8 cellular contexts compared by ENCODE assay signal in genomic region chr19:11587973-11588631, GRCh38. TPM values are rescaled to one million over a fixed set of nuclear protein-coding genes. Genes with fewer than 3 reads are reported as not detected.
A peak's percentile ranks its signal among the peaks of the same experiment; 100 is the strongest.
DNase-seq lines count a peak whose midpoint lies in the region; ATAC-seq, FAIRE-seq and TF ChIP-seq lines count a peak whose summit lies in the region.

No MANE protein-coding gene starts in this region.

- WGBS in small intestine, 3 donors: 25 to 63% (median 38%) methylated on average over 13 of the region's 13 CpGs

- H4K20me1 ChIP-seq in OCI-LY1 (ENCODE audit: insufficient read depth, low read length) (no peaks in the 10 kb centered on the region), fibroblast of lung (ENCODE audit: control insufficient read depth, extremely low read depth, insufficient read depth, low read length) (no peaks in the 10 kb centered on the region)

- H3K27me3 Mint-ChIP-seq in activated CD4-positive, alpha-beta T cell treated with anti-CD3 and anti-CD28 coated beads for 36 hours: no peaks in the 10 kb centered on the region

- H3F3A ChIP-seq in OCI-LY1 (ENCODE audit: insufficient read depth, low read length): no peaks in the 10 kb centered on the region

- H3K9ac ChIP-seq in OCI-LY1 (ENCODE audit: low read length): no peak overlapping the region
- H3K9ac ChIP-seq in fibroblast of lung (ENCODE audit: insufficient read depth, low read length): no peak overlapping the region

- POLR2A ChIA-PET in activated CD4-positive, alpha-beta T cell treated with anti-CD3 and anti-CD28 coated beads for 36 hours (lab: Charles Lee): no interaction called here

- no peak overlapping the region for H3K27ac ChIP-seq in OCI-LY1 (ENCODE audit: low read depth, low read length, poor library complexity, severe bottlenecking)
- H3K27ac ChIP-seq in fibroblast of lung (ENCODE audit: insufficient read depth, low read length): no peak overlapping the region
- H3K27ac ChIP-seq in small intestine (ENCODE audit: low read depth in 1 of 2, low read length in 1 of 2): no peak overlapping the region

- H3K27me3 ChIP-seq in OCI-LY1 (ENCODE audit: insufficient read depth, low read length) (peaks cover 8% of the 10 kb centered on the region; the same call in 1 of the 2 replicates), fibroblast of lung (ENCODE audit: control insufficient read depth, insufficient read depth, low read length) (no peaks in the 10 kb centered on the region), small intestine (ENCODE audit: control insufficient read depth in 2 of 2, insufficient read depth in 2 of 2, low read length in 2 of 2) (no peaks in the 10 kb centered on the region)

- H3K4me1 Mint-ChIP-seq in activated CD4-positive, alpha-beta T cell treated with anti-CD3 and anti-CD28 coated beads for 36 hours: peaks cover 3% of the 10 kb centered on the region
- H3K4me1 Mint-ChIP-seq in stimulated activated effector memory CD8-positive, alpha-beta T cell treated with anti-CD3 and anti-CD28 coated beads, Interleukin-12 subunit alpha, Interleukin-12 subunit beta, amount 100 ng/mL, for 72 hours: peaks cover 12% of the 10 kb centered on the region

- H3K36me3 Mint-ChIP-seq in activated CD4-positive, alpha-beta T cell treated with anti-CD3 and anti-CD28 coated beads for 36 hours (ENCODE audit: low read depth): no peaks in the 10 kb centered on the region
- H3K36me3 Mint-ChIP-seq in stimulated activated effector memory CD8-positive, alpha-beta T cell treated with anti-CD3 and anti-CD28 coated beads, Interleukin-12 subunit alpha, Interleukin-12 subunit beta, amount 100 ng/mL, for 72 hours: no peaks in the 10 kb centered on the region

- H3K4me2 ChIP-seq in OCI-LY1 (ENCODE audit: low read length) (peak overlapping the region; percentile 37; the same call in 1 of the 2 replicates), fibroblast of lung (ENCODE audit: extremely low read depth, insufficient read depth, low read length) (peak overlapping the region; percentile 73)

- FAIRE-seq in small intestine (lab: Jason Lieb, UNC): no peak

- no peak overlapping the region for H3K4me3 Mint-ChIP-seq in activated CD4-positive, alpha-beta T cell treated with anti-CD3 and anti-CD28 coated beads for 36 hours
- no peak overlapping the region for H3K4me3 Mint-ChIP-seq in stimulated activated effector memory CD8-positive, alpha-beta T cell treated with anti-CD3 and anti-CD28 coated beads, Interleukin-12 subunit alpha, Interleukin-12 subunit beta, amount 100 ng/mL, for 72 hours

- no peaks in the 10 kb centered on the region for H3K9me3 Mint-ChIP-seq in activated CD4-positive, alpha-beta T cell treated with anti-CD3 and anti-CD28 coated beads for 36 hours (ENCODE audit: low read depth)
- H3K9me3 Mint-ChIP-seq in stimulated activated effector memory CD8-positive, alpha-beta T cell treated with anti-CD3 and anti-CD28 coated beads, Interleukin-12 subunit alpha, Interleukin-12 subunit beta, amount 100 ng/mL, for 72 hours: no peaks in the 10 kb centered on the region

- CTCF ChIA-PET in activated CD4-positive, alpha-beta T cell treated with anti-CD3 and anti-CD28 coated beads for 36 hours (lab: Charles Lee): interaction anchor here (0.6 to 1.8 kb wide), 4 partner anchors 28 to 322 kb away, joined by 4 to 9 read pairs (median 5); partner anchors contain the start of gene ELOF1

- H3K4me1 ChIP-seq in OCI-LY1 (ENCODE audit: insufficient read depth, low read length, severe bottlenecking) (peaks cover 16% of the 10 kb centered on the region), fibroblast of lung (ENCODE audit: control insufficient read depth, extremely low read depth, insufficient read depth, low read length) (no peaks in the 10 kb centered on the region), small intestine (ENCODE audit: control insufficient read depth in 2 of 2, insufficient read depth in 1 of 2, low read depth in 1 of 2, low read length in 1 of 2) (no peaks in the 10 kb centered on the region)

- no peaks in the 10 kb centered on the region for H3K9me2 ChIP-seq in OCI-LY1 (ENCODE audit: low read depth, low read length)

- peak; percentile 3; the same call in 1 of the 2 replicates for TF ChIP-seq CTCF in OCI-LY1 (IDR thresholded peaks at IDR 0.05; ENCODE audit: low read length)
- TF ChIP-seq CTCF in fibroblast of lung (conservative IDR thresholded peaks at IDR 0.05 in 1 of 2, IDR thresholded peaks at IDR 0.05 in 1 of 2; ENCODE audit: low read depth in 1 of 2, low read length in 2 of 2): no peak

- intact Hi-C loops in activated CD4-positive, alpha-beta T cell treated with anti-CD3 and anti-CD28 coated beads for 36 hours (cut with DNase I, micrococcal nuclease): loop anchor here (1.0 to 5.0 kb wide), 7 partner anchors 28 to 295 kb away; partner anchors contain the start of genes ECSIT (in 1 of the 2) and ZNF653 (in 1 of the 2)

- H3K27ac Mint-ChIP-seq in activated CD4-positive, alpha-beta T cell treated with anti-CD3 and anti-CD28 coated beads for 36 hours: no peak overlapping the region
- peak overlapping the region; percentile 76 for H3K27ac Mint-ChIP-seq in stimulated activated effector memory CD8-positive, alpha-beta T cell treated with anti-CD3 and anti-CD28 coated beads, Interleukin-12 subunit alpha, Interleukin-12 subunit beta, amount 100 ng/mL, for 72 hours

- H3K9me3 ChIP-seq in OCI-LY1 (ENCODE audit: low read length) (no peaks in the 10 kb centered on the region), fibroblast of lung (ENCODE audit: control insufficient read depth, insufficient read depth, low read depth, low read length) (no peaks in the 10 kb centered on the region), small intestine (ENCODE audit: control insufficient read depth, low read depth) (no peaks in the 10 kb centered on the region)

- H3K4me3 ChIP-seq in OCI-LY1 (ENCODE audit: low read depth, low read length, poor library complexity, severe bottlenecking): no peak overlapping the region
- no peak overlapping the region for H3K4me3 ChIP-seq in fibroblast of lung (replicated peaks in 1 of 4; ENCODE audit: control extremely low read depth in 1 of 4, insufficient read depth in 1 of 4, low read depth in 3 of 4, low read length in 4 of 4)
- H3K4me3 ChIP-seq in small intestine (ENCODE audit: low read depth in 1 of 2, low read length in 2 of 2): no peak overlapping the region

- H2AFZ ChIP-seq in OCI-LY1 (ENCODE audit: low read length) (no peak overlapping the region), fibroblast of lung (ENCODE audit: low read length) (no peak overlapping the region)

- no peaks in the 10 kb centered on the region for H3K79me2 ChIP-seq in OCI-LY1 (ENCODE audit: insufficient read depth, low read length)
- no peaks in the 10 kb centered on the region for H3K79me2 ChIP-seq in fibroblast of lung (ENCODE audit: control insufficient read depth, insufficient read depth, low read length)

- no peak for DNase-seq in activated CD4-positive, alpha-beta T cell treated with anti-CD3 and anti-CD28 coated beads for 36 hours
- DNase-seq in activated CD4-positive, alpha-beta T cell treated with anti-CD3 and anti-CD28 coated beads for 48 hours: no peak
- DNase-seq in fibroblast of lung (ENCODE audit: low read depth in 2 of 2) (no peak), DMS153 (lab: John Stamatoyannopoulos, UW) (no peak), small intestine (no peak), DMS153 treated with DMSO at 0.1 percent for 48 hours (lab: John Stamatoyannopoulos, UW; ENCODE audit: unreplicated experiment) (no peak)
- no peak for DNase-seq in stimulated activated effector memory CD8-positive, alpha-beta T cell treated with anti-CD3 and anti-CD28 coated beads, Interleukin-12 subunit alpha, Interleukin-12 subunit beta, amount 100 ng/mL, for 72 hours (ENCODE audit: low spot score in 2 of 2)

- H3K36me3 ChIP-seq in OCI-LY1 (ENCODE audit: insufficient read depth, low read length) (no peaks in the 10 kb centered on the region), fibroblast of lung (ENCODE audit: control insufficient read depth, insufficient read depth, low read length) (no peaks in the 10 kb centered on the region), small intestine (ENCODE audit: control insufficient read depth in 2 of 2, insufficient read depth in 2 of 2, low read length in 2 of 2) (no peaks in the 10 kb centered on the region)

- peak; percentile 23 for ATAC-seq in activated CD4-positive, alpha-beta T cell treated with anti-CD3 and anti-CD28 coated beads for 36 hours
- ATAC-seq in stimulated activated effector memory CD8-positive, alpha-beta T cell treated with anti-CD3 and anti-CD28 coated beads, Interleukin-12 subunit alpha, Interleukin-12 subunit beta, amount 100 ng/mL, for 72 hours: peak; percentile 40

RNA-seq across cellular contexts. Expression of gene ZNF627, which starts 9.2 kb away (rescaled TPM):
- total RNA-seq in activated CD4-positive, alpha-beta T cell treated with anti-CD3 and anti-CD28 coated beads for 36 hours: 1 to 10 TPM; 6.4 to 6.7 TPM
- 19.5 and 26.3 TPM in 2 replicates for total RNA-seq in fibroblast of lung
- polyA plus RNA-seq in fibroblast of lung: 7.9 and 10.8 TPM in 2 replicates
- polyA plus RNA-seq in fibroblast of lung (2012): 5.9 and 6.5 TPM in 2 replicates
- polyA minus RNA-seq in fibroblast of lung (ENCODE audit: low replicate concordance): 3.6 and 3.9 TPM in 2 replicates
- 1 to 10 TPM; 3.8 to 6.8 (median 5.1) TPM for polyA plus RNA-seq in small intestine

RNA-seq across cellular contexts. Expression of gene ACP5, which starts 10.7 kb away (rescaled TPM):
- total RNA-seq in activated CD4-positive, alpha-beta T cell treated with anti-CD3 and anti-CD28 coated beads for 36 hours: 10 to 100 TPM; 10.3 to 12.4 TPM
- 1.2 and 2.6 TPM in 2 replicates for total RNA-seq in fibroblast of lung
- polyA plus RNA-seq in fibroblast of lung: 0.19 and 2.2 TPM in 2 replicates
- polyA plus RNA-seq in fibroblast of lung (2012): 0.33 and 2.7 TPM in 2 replicates
- 11.8 TPM in 1 of 2 replicates, not detected in the other for polyA minus RNA-seq in fibroblast of lung (ENCODE audit: low replicate concordance)
- polyA plus RNA-seq in small intestine: 10 to 100 TPM; 22.8 to 36.2 (median 30.4) TPM

RNA-seq across cellular contexts. Expression of gene ELOF1, which starts 29.1 kb away (rescaled TPM):
- total RNA-seq in activated CD4-positive, alpha-beta T cell treated with anti-CD3 and anti-CD28 coated beads for 36 hours: 10 to 100 TPM; 48.0 to 53.7 TPM
- 28.2 and 29.6 TPM in 2 replicates for total RNA-seq in fibroblast of lung
- polyA plus RNA-seq in fibroblast of lung: 52.2 and 57.8 TPM in 2 replicates
- polyA plus RNA-seq in fibroblast of lung (2012): 55.7 and 87.0 TPM in 2 replicates
- 51.1 and 67.5 TPM in 2 replicates for polyA minus RNA-seq in fibroblast of lung (ENCODE audit: low replicate concordance)
- polyA plus RNA-seq in small intestine: 10 to 100 TPM; 39.0 to 80.3 (median 64.0) TPM

RNA-seq across cellular contexts. Expression of gene CNN1, which starts 49.5 kb away (rescaled TPM):
- not detected for total RNA-seq in activated CD4-positive, alpha-beta T cell treated with anti-CD3 and anti-CD28 coated beads for 36 hours
- total RNA-seq in fibroblast of lung: 17.2 and 20.3 TPM in 2 replicates
- polyA plus RNA-seq in fibroblast of lung (24.0 and 83.9 TPM in 2 replicates), small intestine (10 to 100 TPM in 2 of 3 donors, 1 to 10 TPM in 1; 1.1 to 44.8 (median 22.7) TPM)
- 21.5 and 75.0 TPM in 2 replicates for polyA plus RNA-seq in fibroblast of lung (2012)
- 4.1 and 29.5 TPM in 2 replicates for polyA minus RNA-seq in fibroblast of lung (ENCODE audit: low replicate concordance)

RNA-seq across cellular contexts. Expression of gene ECSIT, which starts 59.2 kb away (rescaled TPM):
- 10 to 100 TPM; 37.2 to 44.6 TPM for total RNA-seq in activated CD4-positive, alpha-beta T cell treated with anti-CD3 and anti-CD28 coated beads for 36 hours
- 33.5 and 49.1 TPM in 2 replicates for total RNA-seq in fibroblast of lung
- 19.3 and 22.6 TPM in 2 replicates for polyA plus RNA-seq in fibroblast of lung
- 22.3 and 22.7 TPM in 2 replicates for polyA plus RNA-seq in fibroblast of lung (2012)
- polyA minus RNA-seq in fibroblast of lung (ENCODE audit: low replicate concordance): 49.5 and 93.5 TPM in 2 replicates
- polyA plus RNA-seq in small intestine: 100 to 1,000 TPM in 1 of 3 donors, 10 to 100 TPM in 2; 80.8 to 106 (median 92.9) TPM
